Comparison of ENCODE assay signal across 24 cellular contexts in the genomic region with DNA sequence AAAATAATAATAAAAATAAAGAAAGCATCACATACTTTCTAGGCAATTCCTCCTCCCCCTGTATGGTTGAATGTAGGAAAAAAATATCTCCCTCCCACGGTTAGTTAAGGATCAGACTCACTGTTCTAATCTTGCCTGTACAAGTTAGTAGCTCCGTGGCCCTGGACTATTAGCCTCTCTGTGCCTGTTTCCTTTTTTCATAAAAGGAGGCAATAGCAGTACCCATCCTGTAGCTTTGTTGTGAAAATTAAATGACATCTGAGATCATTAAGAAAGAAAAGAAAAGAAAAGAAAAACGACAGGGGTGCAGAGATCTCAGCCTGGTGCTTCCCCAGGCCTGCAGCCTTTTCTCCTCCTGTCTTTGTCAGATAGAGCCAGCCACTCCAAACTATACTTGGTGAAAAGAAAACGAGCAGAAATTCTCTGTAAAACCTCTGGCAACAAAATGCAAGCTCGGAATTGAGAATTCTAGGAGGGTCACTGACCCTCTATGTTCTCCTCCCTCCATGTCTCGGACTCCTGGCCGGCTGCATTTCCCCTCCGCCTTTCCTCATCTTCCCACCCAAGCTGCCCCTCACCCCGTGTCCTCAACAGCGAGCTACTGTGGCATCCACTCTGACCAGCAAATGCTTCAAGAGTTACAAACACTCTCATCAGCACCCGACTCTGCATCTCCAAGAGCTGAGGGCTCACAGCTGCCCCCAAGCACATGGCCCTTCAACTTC. TPM values are rescaled to one million over a fixed set of nuclear protein-coding genes. Genes with fewer than 3 reads are reported as not detected.
DNase-seq lines count a peak whose midpoint lies in the region; ATAC-seq and TF ChIP-seq lines count a peak whose summit lies in the region.
"Had no signal": no experiment of that assay in that cellular context is flagged by ENCODE, and none has a peak within 500 bp of the region (broad histone marks: within the 10 kb centered on the region; RNA-seq: fewer than 3 reads in every experiment).

No MANE protein-coding gene starts in this region.

- CTCF ChIA-PET in A673 (lab: Charles Lee) (interaction anchor here (0.6 kb wide), 1 partner anchor 15 kb away, joined by 3 read pairs; no protein-coding TSS in a partner anchor), HEK293 (lab: Yijun Ruan, JAX) (interaction anchor here (1.1 to 3.0 kb wide), 4 partner anchors 8 to 141 kb away, joined by 3 to 10 read pairs (median 4); no protein-coding TSS in a partner anchor), WTC11 (lab: Charles Lee) (interaction anchor here (1.2 to 7.3 kb wide), 6 partner anchors 9 to 140 kb away, joined by 3 to 49 read pairs (median 12); no protein-coding TSS in a partner anchor)

- intact Hi-C loops in A673 (cut with micrococcal nuclease; ENCODE audit: unreplicated experiment) (no loop called here), cardiac septum (cut with DNase I) (no loop called here)

- H3K27ac ChIP-seq in A673 (ENCODE audit: low read depth, low read length, poor library complexity, severe bottlenecking) (peak overlapping the region; percentile 68), HEK293 (ENCODE audit: extremely low read depth, low read depth, low read length) (peak overlapping the region; percentile 28; the same call in 1 of the 2 replicates)
- H3K27ac ChIP-seq: ovary, right atrium auricular region had no signal

- peaks cover 45% of the 10 kb centered on the region for H3K36me3 ChIP-seq in A673 (ENCODE audit: insufficient read depth, low read length, poor library complexity, severe bottlenecking)
- peaks cover 15 to 59% of the 10 kb centered on the region in 2 experiments; a peak in 2 of 3 replicates for H3K36me3 ChIP-seq in HEK293 (ENCODE audit: control insufficient read depth in 2 of 2, insufficient read depth in 1 of 2, low read length in 2 of 2)
- H3K36me3 ChIP-seq: ovary, right atrium auricular region had no signal

- H3K27me3 ChIP-seq in A673 (replicated peaks; ENCODE audit: insufficient read depth, low read depth, low read length, poor library complexity): no peaks in the 10 kb centered on the region
- H3K27me3 ChIP-seq: ovary, right atrium auricular region had no signal

- peak overlapping the region; percentile 32 for H3K4me3 Mint-ChIP-seq in WTC11
- no peak overlapping the region for H3K4me3 Mint-ChIP-seq in mesothelial cell of epicardium
- H3K4me3 Mint-ChIP-seq: central memory CD8-positive, alpha-beta T cell; dendritic cell treated with granulocyte-macrophage colony-stimulating factor and Interleukin-4, amounts not matched to agents 40 ng/mL and 50 ng/mL, for 4 days; naive thymus-derived CD8-positive, alpha-beta T cell had no signal

- no peaks in the 10 kb centered on the region; the same call in 1 of the 2 replicates for H3K27me3 Mint-ChIP-seq in WTC11 (ENCODE audit: low read depth)
- no peaks in the 10 kb centered on the region for H3K27me3 Mint-ChIP-seq in mesothelial cell of epicardium (ENCODE audit: low read depth)
- H3K27me3 Mint-ChIP-seq: naive thymus-derived CD8-positive, alpha-beta T cell had no signal

- no TSS peak for BruUV-seq in A673 (replicated peaks; lab: Mats Ljungman, UMichigan)

- ATAC-seq in WTC11 (no peak), GM18505 (IDR thresholded peaks at IDR 0.05; ENCODE audit: unreplicated experiment) (no peak)
- ATAC-seq: naive thymus-derived CD8-positive, alpha-beta T cell had no signal

- POLR2A ChIA-PET in A673 (lab: Charles Lee; ENCODE audit: low non-redundant PET): no interaction called here
- POLR2A ChIA-PET in HEK293 (lab: Yijun Ruan, JAX): interaction anchor here (1.6 kb wide), 1 partner anchor 8 kb away, joined by 6 read pairs; no protein-coding TSS in a partner anchor
- POLR2A ChIA-PET in WTC11 (lab: Charles Lee): interaction anchor here (0.6 to 1.7 kb wide), 2 partner anchors 8 to 1913 kb away, joined by 3 to 6 read pairs; no protein-coding TSS in a partner anchor

- H3K9me3 ChIP-seq in A673 (ENCODE audit: low read depth, low read length, poor library complexity, severe bottlenecking) (no peaks in the 10 kb centered on the region), HEK293 (ENCODE audit: control insufficient read depth, insufficient read depth, low read depth, low read length) (no peaks in the 10 kb centered on the region)
- H3K9me3 ChIP-seq: A549, ovary, right atrium auricular region had no signal

- H3K9me3 Mint-ChIP-seq in WTC11 (no peaks in the 10 kb centered on the region), mesothelial cell of epicardium (no peaks in the 10 kb centered on the region)
- H3K9me3 Mint-ChIP-seq: central memory CD8-positive, alpha-beta T cell; dendritic cell treated with granulocyte-macrophage colony-stimulating factor and Interleukin-4, amounts not matched to agents 40 ng/mL and 50 ng/mL, for 4 days; naive thymus-derived CD8-positive, alpha-beta T cell had no signal

- H3K4me3 ChIP-seq in A673 (ENCODE audit: low read depth, low read length, poor library complexity, severe bottlenecking) (no peak overlapping the region), HEK293 (ENCODE audit: low read depth, low read length) (no peak overlapping the region)
- H3K4me3 ChIP-seq: A549, ovary, right atrium auricular region had no signal

- TF ChIP-seq CTCF in A673 (conservative IDR thresholded peaks at IDR 0.05; ENCODE audit: low read depth, low read length) (no peak), HEK293 (tag by site-specific recombination; IDR thresholded peaks at IDR 0.05) (no peak), WTC11 (IDR thresholded peaks at IDR 0.05) (no peak), mesothelial cell of epicardium (IDR thresholded peaks at IDR 0.05; ENCODE audit: unreplicated experiment) (no peak)

- H3K4me1 Mint-ChIP-seq in WTC11 (peaks cover 55% of the 10 kb centered on the region), mesothelial cell of epicardium (peaks cover 32% of the 10 kb centered on the region)
- H3K4me1 Mint-ChIP-seq: central memory CD8-positive, alpha-beta T cell had no signal

- peaks cover 30% of the 10 kb centered on the region for H3K36me3 Mint-ChIP-seq in WTC11
- peaks cover 15% of the 10 kb centered on the region for H3K36me3 Mint-ChIP-seq in mesothelial cell of epicardium

- H3K27ac Mint-ChIP-seq in WTC11 (no peak overlapping the region), mesothelial cell of epicardium (peak overlapping the region; percentile 31)
- H3K27ac Mint-ChIP-seq: dendritic cell treated with granulocyte-macrophage colony-stimulating factor and Interleukin-4, amounts not matched to agents 40 ng/mL and 50 ng/mL, for 4 days had no signal

- in situ Hi-C loops in KBM-7 (cut with MboI; ENCODE audit: low pct_unique_long_range_greater_than_20kb, low sequenced_read_pairs): no loop called here

- DNase-seq in A673 (ENCODE audit: low spot score) (peak; percentile 52), WTC11 (ENCODE audit: low spot score) (no peak), mesothelial cell of epicardium (ENCODE audit: low spot score in 2 of 2, unreplicated experiment in 2 of 2) (no peak), KBM-7 (no peak), DMS79 treated with DMSO at 0.1 percent for 48 hours (lab: John Stamatoyannopoulos, UW) (no peak), cardiac septum (ENCODE audit: low spot score) (no peak)
- DNase-seq: activated CD4-positive, alpha-beta T cell treated with anti-CD3 and anti-CD28 coated beads for 4 hours; activated effector memory CD4-positive, alpha-beta T cell treated with anti-CD3 and anti-CD28 coated beads, Interleukin-2, amount 50 U/mL, for 16 hours; GOT3; KG1; midbrain; naive thymus-derived CD8-positive, alpha-beta T cell; NCI-H2081; ovary; SHP77; stimulated activated CD4-positive, alpha-beta T cell treated with anti-CD3 and anti-CD28 coated beads, Interleukin-2, amount 100 ng/mL, for 24 hours; trophoblast cell had no signal

- TF ChIP-seq POLR2A in GM18505 (IDR thresholded peaks at IDR 0.05; ENCODE audit: borderline replicate concordance, extremely low read depth, insufficient read depth, insufficient read length): no peak

- H3K4me1 ChIP-seq in A673 (ENCODE audit: insufficient read depth, low read length, poor library complexity, severe bottlenecking) (peaks cover 53% of the 10 kb centered on the region), HEK293 (ENCODE audit: control insufficient read depth, insufficient read depth, low read length) (no peaks in the 10 kb centered on the region)

TF ChIP-seq in HEK293, 187 proteins besides CTCF, POLR2A, EP300 and RAD21 (continues in another document):
- no peak for TF ChIP-seq TCF7L2 (IDR thresholded peaks at IDR 0.05; ENCODE audit: borderline replicate concordance, low read depth, low read length)
- no peak for TF ChIP-seq ZNF354C (tag by site-specific recombination; IDR thresholded peaks at IDR 0.05; ENCODE audit: borderline replicate concordance, low read depth)
- TF ChIP-seq ZNF768 (tag by site-specific recombination; IDR thresholded peaks at IDR 0.05): no peak
- TF ChIP-seq ZNF596 (tag by site-specific recombination; IDR thresholded peaks at IDR 0.05): no peak
- no peak for TF ChIP-seq KLF17 (tag by site-specific recombination; IDR thresholded peaks at IDR 0.05)
- no peak for TF ChIP-seq ZNF10 (tag by site-specific recombination; IDR thresholded peaks at IDR 0.05)

TF ChIP-seq in WTC11, 78 proteins besides CTCF, POLR2A, EP300 and RAD21 (continues in another document):
- TF ChIP-seq ZSCAN18 (CRISPR knock-in tag; IDR thresholded peaks at IDR 0.05): no peak

RNA-seq across cellular contexts. Expression of gene RIPK4, which starts 13.7 kb away (rescaled TPM):
- total RNA-seq in A673 (2021): 16.0 and 17.0 TPM in 2 replicates
- 13.7 to 20.1 TPM (median 14.0 TPM) in 3 replicates for total RNA-seq in WTC11 (2021)
- 14.7 to 16.0 TPM (median 15.7 TPM) in 3 replicates for total RNA-seq in mesothelial cell of epicardium
- total RNA-seq in cardiac septum: 0.13 TPM
- total RNA-seq: T-helper 2 cell treated with Interferon-gamma antibody and Interleukin-4, amounts not matched to agents 100 ng/mL and 5 ng/mL, for 36 hours had no signal

Comparison
In these comparisons a context has a peak if more than half of its experiments do, and no peak if none do; other contexts are left out.
1. RNA of gene RIPK4, which starts 13.7 kb away (total RNA-seq): 13.7 to 20.1 TPM in WTC11, 16.0 to 17.0 TPM in A673 and 14.7 to 16.0 TPM in mesothelial cell of epicardium; 0.13 TPM in cardiac septum (single experiment); every median in the first group is over 10 times any median in the second.